In genomic region chr12:39236994-39237393, GRCh38 we compare ENCODE assay signal across 15 cellular contexts.
A peak's percentile ranks its signal among the peaks of the same experiment; 100 is the strongest.
DNase-seq lines count a peak whose midpoint lies in the region; ATAC-seq and TF ChIP-seq lines count a peak whose summit lies in the region.
"Had no signal": no experiment of that assay in that cellular context is flagged by ENCODE, and none has a peak within 500 bp of the region (broad histone marks: within the 10 kb centered on the region; RNA-seq: fewer than 3 reads in every experiment).

No MANE protein-coding gene starts in this region.

- peak overlapping the region; percentile 98 for H3K27ac ChIP-seq in PC-3 (ENCODE audit: low read length)
- no peak overlapping the region for H3K27ac ChIP-seq in mesendoderm (ENCODE audit: low read depth, low read length)
- H3K27ac ChIP-seq in MM.1S (ENCODE audit: low read length): no peak overlapping the region
- H3K27ac ChIP-seq: parathyroid adenoma had no signal

- H4K20me1 ChIP-seq in PC-3 (ENCODE audit: low read length): no peaks in the 10 kb centered on the region
- H4K20me1 ChIP-seq in MM.1S (ENCODE audit: insufficient read depth, low read length): no peaks in the 10 kb centered on the region

- POLR2A ChIA-PET in PC-3 (lab: Charles Lee; ENCODE audit: unreplicated experiment): no interaction called here

- H2BK15ac ChIP-seq in mesendoderm (replicated peaks; ENCODE audit: low read depth): no peak overlapping the region

- no peak overlapping the region for H3K4me3 Mint-ChIP-seq in activated naive CD8-positive, alpha-beta T cell treated with anti-CD3 and anti-CD28 coated beads, Interleukin-2, amount 50 U/mL, for 24 hours
- H3K4me3 Mint-ChIP-seq: T-cell had no signal

- no peaks in the 10 kb centered on the region for H3K79me1 ChIP-seq in mesendoderm (ENCODE audit: low read length)

- H3F3A ChIP-seq in PC-3 (ENCODE audit: low read length, unreplicated experiment) (peaks cover 9% of the 10 kb centered on the region), MM.1S (ENCODE audit: insufficient read depth, low read length) (no peaks in the 10 kb centered on the region)

- H3K18ac ChIP-seq in mesendoderm (ENCODE audit: low read length): no peak overlapping the region

- peak overlapping the region; percentile 81 for H3K9ac ChIP-seq in PC-3 (ENCODE audit: low read length)
- no peak overlapping the region for H3K9ac ChIP-seq in mesendoderm (ENCODE audit: low read length)
- no peak overlapping the region for H3K9ac ChIP-seq in MM.1S (ENCODE audit: low read length)
- H3K9ac ChIP-seq: parathyroid adenoma had no signal

- peak overlapping the region; percentile 83 for H3K4me2 ChIP-seq in PC-3 (ENCODE audit: low read length)
- no peak overlapping the region for H3K4me2 ChIP-seq in mesendoderm (ENCODE audit: low read length)
- H3K4me2 ChIP-seq in MM.1S (ENCODE audit: low read depth, low read length): no peak overlapping the region

- H3K4ac ChIP-seq in mesendoderm (ENCODE audit: low read depth, low read length): no peak overlapping the region

- no peak overlapping the region for H4K5ac ChIP-seq in mesendoderm (ENCODE audit: low read length)

- H3K36me3 ChIP-seq in PC-3 (ENCODE audit: low read depth, low read length) (no peaks in the 10 kb centered on the region), mucosa of descending colon (ENCODE audit: low read depth) (no peaks in the 10 kb centered on the region), mesendoderm (ENCODE audit: control insufficient read depth, insufficient read depth, low read length) (no peaks in the 10 kb centered on the region), MM.1S (replicated peaks; ENCODE audit: insufficient read depth, low read length) (no peaks in the 10 kb centered on the region)

- H3K9me2 ChIP-seq in PC-3 (replicated peaks; ENCODE audit: low read length): no peaks in the 10 kb centered on the region
- H3K9me2 ChIP-seq in MM.1S (replicated peaks; ENCODE audit: insufficient read depth, low read length): no peaks in the 10 kb centered on the region

- TF ChIP-seq CTCF in PC-3 (conservative IDR thresholded peaks at IDR 0.05; ENCODE audit: low read depth, low read length): no peak
- TF ChIP-seq CTCF in cardiac fibroblast (IDR thresholded peaks at IDR 0.05; ENCODE audit: low read depth, low read length): no peak
- TF ChIP-seq CTCF in mucosa of descending colon (IDR thresholded peaks at IDR 0.05): no peak
- TF ChIP-seq CTCF in MM.1S (IDR thresholded peaks at IDR 0.05; ENCODE audit: low read length): no peak

- no peak overlapping the region for H3K27ac Mint-ChIP-seq in activated naive CD8-positive, alpha-beta T cell treated with anti-CD3 and anti-CD28 coated beads, Interleukin-2, amount 50 U/mL, for 24 hours
- H3K27ac Mint-ChIP-seq: activated naive CD4-positive, alpha-beta T cell treated with anti-CD3 and anti-CD28 coated beads, Interleukin-2, amount 50 U/mL, for 72 hours; T-cell had no signal

- no TSS peak for BruUV-seq in PC-3 (replicated peaks; lab: Mats Ljungman, UMichigan)

- no peak overlapping the region for H3K23ac ChIP-seq in mesendoderm (ENCODE audit: low read length)

- no peaks in the 10 kb centered on the region for H3K4me1 Mint-ChIP-seq in activated naive CD8-positive, alpha-beta T cell treated with anti-CD3 and anti-CD28 coated beads, Interleukin-2, amount 50 U/mL, for 24 hours
- H3K4me1 Mint-ChIP-seq: T-cell had no signal

- no peaks in the 10 kb centered on the region for H3K9me3 ChIP-seq in PC-3 (ENCODE audit: low read length)
- H3K9me3 ChIP-seq in mucosa of descending colon: no peaks in the 10 kb centered on the region
- H3K9me3 ChIP-seq in MM.1S (replicated peaks; ENCODE audit: insufficient read depth, low read length): no peaks in the 10 kb centered on the region

- peak; percentile 84 for ATAC-seq in PC-3
- ATAC-seq in mucosa of descending colon: peak; percentile 38
- ATAC-seq in activated naive CD8-positive, alpha-beta T cell treated with anti-CD3 and anti-CD28 coated beads, Interleukin-2, amount 50 U/mL, for 24 hours: no peak
- ATAC-seq: T-cell had no signal

- H2AFZ ChIP-seq in PC-3 (ENCODE audit: low read length) (no peak overlapping the region), MM.1S (ENCODE audit: low read length) (no peak overlapping the region)
- H2AFZ ChIP-seq: parathyroid adenoma had no signal

- intact Hi-C loops in PC-3 (cut with micrococcal nuclease) (loop anchor here (1.0 kb wide), 2 partner anchors 58 to 64 kb away; no protein-coding TSS in a partner anchor), mucosa of descending colon (cut with DNase I, micrococcal nuclease) (no loop called here)

- H3K56ac ChIP-seq in mesendoderm (ENCODE audit: low read length): no peak overlapping the region

- in situ Hi-C loops in Caki2 (cut with HindIII; ENCODE audit: low pct_unique_long_range_greater_than_20kb, low sequenced_read_pairs): no loop called here

- no CpG with 5 or more reads among the region's 2 CpGs for WGBS in mesendoderm (ENCODE audit: extremely low coverage, insufficient coverage, low lambda C conversion rate)

- no peak overlapping the region for H2BK120ac ChIP-seq in mesendoderm (ENCODE audit: low read depth, low read length)

- no peak overlapping the region for H2AK5ac ChIP-seq in mesendoderm (ENCODE audit: low read length)

- H4K8ac ChIP-seq in mesendoderm (ENCODE audit: low read depth, low read length): no peak overlapping the region

- H3K27me3 Mint-ChIP-seq in activated naive CD8-positive, alpha-beta T cell treated with anti-CD3 and anti-CD28 coated beads, Interleukin-2, amount 50 U/mL, for 24 hours: no peaks in the 10 kb centered on the region
- H3K27me3 Mint-ChIP-seq: T-cell had no signal

- H3K79me2 ChIP-seq in PC-3 (ENCODE audit: low read length): no peaks in the 10 kb centered on the region
- H3K79me2 ChIP-seq in mesendoderm (ENCODE audit: control insufficient read depth, insufficient read depth, low read length): no peaks in the 10 kb centered on the region
- no peaks in the 10 kb centered on the region for H3K79me2 ChIP-seq in MM.1S (ENCODE audit: low read length)
- H3K79me2 ChIP-seq: parathyroid adenoma had no signal

- H3K27me3 ChIP-seq in PC-3 (ENCODE audit: low read length): no peaks in the 10 kb centered on the region
- H3K27me3 ChIP-seq in mesendoderm (ENCODE audit: insufficient read depth, low read length, poor library complexity): no peaks in the 10 kb centered on the region
- H3K27me3 ChIP-seq in MM.1S (replicated peaks; ENCODE audit: insufficient read depth, low read length): no peaks in the 10 kb centered on the region

- H3K9me3 Mint-ChIP-seq in activated naive CD8-positive, alpha-beta T cell treated with anti-CD3 and anti-CD28 coated beads, Interleukin-2, amount 50 U/mL, for 24 hours: no peaks in the 10 kb centered on the region
- H3K9me3 Mint-ChIP-seq: activated naive CD4-positive, alpha-beta T cell treated with anti-CD3 and anti-CD28 coated beads, Interleukin-2, amount 50 U/mL, for 72 hours; T-cell had no signal

- CTCF ChIA-PET in PC-3 (lab: Charles Lee): interaction anchor here (0.6 kb wide), 1 partner anchor 316 kb away, joined by 3 read pairs; no protein-coding TSS in a partner anchor

- peaks cover 29% of the 10 kb centered on the region for H3K4me1 ChIP-seq in PC-3 (ENCODE audit: insufficient read depth, low read length)
- H3K4me1 ChIP-seq in mucosa of descending colon (ENCODE audit: low read depth): peaks cover 14% of the 10 kb centered on the region
- H3K4me1 ChIP-seq in mesendoderm (ENCODE audit: control insufficient read depth, low read depth, low read length): peaks cover 5% of the 10 kb centered on the region
- H3K4me1 ChIP-seq in MM.1S (ENCODE audit: low read length): no peaks in the 10 kb centered on the region
- H3K4me1 ChIP-seq: parathyroid adenoma had no signal

- H3K4me3 ChIP-seq in PC-3 (ENCODE audit: low read length) (peak overlapping the region; percentile 48; the same call in 1 of the 2 replicates), cardiac fibroblast (replicated peaks in 1 of 2; ENCODE audit: low read depth in 2 of 2, low read length in 2 of 2) (no peak overlapping the region), mucosa of descending colon (no peak overlapping the region), mesendoderm (ENCODE audit: low read length) (no peak overlapping the region), MM.1S (ENCODE audit: low read length) (no peak overlapping the region)

- peak; percentile 30 for DNase-seq in Caki2 (ENCODE audit: low read depth)
- DNase-seq in PC-3: peak; percentile 96
- DNase-seq in cardiac fibroblast (ENCODE audit: low read depth in 2 of 2): peak; percentile 76 to 91
- no peak for DNase-seq in mucosa of descending colon
- DNase-seq in mesendoderm: no peak
- DNase-seq in NAMALWA (ENCODE audit: low spot score): no peak
- DNase-seq in activated naive CD8-positive, alpha-beta T cell treated with anti-CD3 and anti-CD28 coated beads, Interleukin-2, amount 50 U/mL, for 24 hours: no peak
- no peak for DNase-seq in MM.1S
- DNase-seq: activated CD4-positive, CD25-positive, alpha-beta regulatory T cell treated with anti-CD3 and anti-CD28 coated beads, Interleukin-2, amount 50 U/mL, for 72 hours; activated CD8-positive, alpha-beta memory T cell treated with anti-CD3 and anti-CD28 coated beads, Interleukin-2, amount 50 U/mL, for 48 hours; foreskin fibroblast; substantia nigra; T-cell had no signal

- H2BK5ac ChIP-seq in mesendoderm (ENCODE audit: low read length): no peak overlapping the region

- H3K36me3 Mint-ChIP-seq in activated naive CD8-positive, alpha-beta T cell treated with anti-CD3 and anti-CD28 coated beads, Interleukin-2, amount 50 U/mL, for 24 hours (ENCODE audit: low read depth): no peaks in the 10 kb centered on the region
- H3K36me3 Mint-ChIP-seq: activated naive CD4-positive, alpha-beta T cell treated with anti-CD3 and anti-CD28 coated beads, Interleukin-2, amount 50 U/mL, for 72 hours; T-cell had no signal

Comparison
In these comparisons a context has a peak if more than half of its experiments do, and no peak if none do; other contexts are left out.
1. DNase-seq: peak in Caki2 (single experiment), PC-3 (single experiment) and cardiac fibroblast (2 of 2); none in mucosa of descending colon (0 of 3), mesendoderm (single experiment), NAMALWA (single experiment), activated naive CD8-positive, alpha-beta T cell treated with anti-CD3 and anti-CD28 coated beads, Interleukin-2, amount 50 U/mL, for 24 hours (single experiment) and MM.1S (single experiment).